In the genomic region with DNA sequence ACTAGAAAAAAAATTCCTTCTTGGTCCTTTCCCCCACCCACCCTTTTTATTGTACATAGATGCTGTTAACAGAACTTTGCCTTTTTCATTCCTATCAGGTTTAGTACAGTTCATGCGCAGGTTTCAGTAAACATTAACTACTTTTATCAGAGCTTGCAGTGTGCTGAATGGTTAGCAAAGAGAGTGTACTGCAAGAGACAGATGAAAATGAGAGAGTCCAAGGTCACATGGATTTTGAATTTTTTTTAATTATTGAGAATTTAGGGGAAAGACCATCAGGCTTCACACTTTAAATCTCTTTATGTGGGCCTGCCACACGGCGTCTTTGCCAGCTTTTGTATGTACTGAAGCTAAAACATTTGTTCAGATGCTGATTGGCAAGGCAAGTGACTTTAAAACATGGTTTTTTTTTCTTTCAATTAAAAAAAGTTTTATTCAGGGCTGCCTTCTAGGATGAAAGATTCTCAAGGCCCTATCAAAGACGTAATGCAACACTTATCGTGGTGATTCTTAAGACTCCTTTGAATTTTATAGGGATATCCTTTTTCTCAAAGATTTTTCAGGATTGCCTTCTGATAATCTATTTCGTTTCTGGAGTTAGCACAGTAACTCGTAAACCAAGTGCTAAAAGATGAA, we compare ENCODE assay signal across 1 cellular context.
TF ChIP-seq lines count a peak whose summit lies in the region.

No MANE protein-coding gene starts in this region.

TF ChIP-seq in HepG2, 621 proteins besides CTCF, POLR2A, EP300 and RAD21 (continued from another document and continues in another):
- TF ChIP-seq, protein P1, sequence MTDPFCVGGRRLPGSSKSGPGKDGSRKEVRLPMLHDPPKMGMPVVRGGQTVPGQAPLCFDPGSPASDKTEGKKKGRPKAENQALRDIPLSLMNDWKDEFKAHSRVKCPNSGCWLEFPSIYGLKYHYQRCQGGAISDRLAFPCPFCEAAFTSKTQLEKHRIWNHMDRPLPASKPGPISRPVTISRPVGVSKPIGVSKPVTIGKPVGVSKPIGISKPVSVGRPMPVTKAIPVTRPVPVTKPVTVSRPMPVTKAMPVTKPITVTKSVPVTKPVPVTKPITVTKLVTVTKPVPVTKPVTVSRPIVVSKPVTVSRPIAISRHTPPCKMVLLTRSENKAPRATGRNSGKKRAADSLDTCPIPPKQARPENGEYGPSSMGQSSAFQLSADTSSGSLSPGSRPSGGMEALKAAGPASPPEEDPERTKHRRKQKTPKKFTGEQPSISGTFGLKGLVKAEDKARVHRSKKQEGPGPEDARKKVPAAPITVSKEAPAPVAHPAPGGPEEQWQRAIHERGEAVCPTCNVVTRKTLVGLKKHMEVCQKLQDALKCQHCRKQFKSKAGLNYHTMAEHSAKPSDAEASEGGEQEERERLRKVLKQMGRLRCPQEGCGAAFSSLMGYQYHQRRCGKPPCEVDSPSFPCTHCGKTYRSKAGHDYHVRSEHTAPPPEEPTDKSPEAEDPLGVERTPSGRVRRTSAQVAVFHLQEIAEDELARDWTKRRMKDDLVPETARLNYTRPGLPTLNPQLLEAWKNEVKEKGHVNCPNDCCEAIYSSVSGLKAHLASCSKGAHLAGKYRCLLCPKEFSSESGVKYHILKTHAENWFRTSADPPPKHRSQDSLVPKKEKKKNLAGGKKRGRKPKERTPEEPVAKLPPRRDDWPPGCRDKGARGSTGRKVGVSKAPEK (CRISPR knock-in tag; IDR thresholded peaks at IDR 0.05; ENCODE audit: borderline replicate concordance): no peak
- TF ChIP-seq, protein P2, sequence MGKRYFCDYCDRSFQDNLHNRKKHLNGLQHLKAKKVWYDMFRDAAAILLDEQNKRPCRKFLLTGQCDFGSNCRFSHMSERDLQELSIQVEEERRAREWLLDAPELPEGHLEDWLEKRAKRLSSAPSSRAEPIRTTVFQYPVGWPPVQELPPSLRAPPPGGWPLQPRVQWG (CRISPR knock-in tag; IDR thresholded peaks at IDR 0.05; ENCODE audit: borderline replicate concordance, low read depth): no peak
- TF ChIP-seq HHEX (CRISPR knock-in tag; IDR thresholded peaks at IDR 0.05) (no peak), ZNF891 (CRISPR knock-in tag; IDR thresholded peaks at IDR 0.05) (no peak), ZNF331 (CRISPR knock-in tag; IDR thresholded peaks at IDR 0.05) (no peak), U2AF2 (IDR thresholded peaks at IDR 0.05; ENCODE audit: low read depth, low read length) (no peak), RNF2 (conservative IDR thresholded peaks at IDR 0.05; ENCODE audit: low read depth) (no peak), ZNF713 (CRISPR knock-in tag; IDR thresholded peaks at IDR 0.05) (no peak), PPARG (CRISPR knock-in tag; conservative IDR thresholded peaks at IDR 0.05) (peak; percentile 97), TOPORS (CRISPR knock-in tag; IDR thresholded peaks at IDR 0.05) (no peak), HMG20B (CRISPR knock-in tag; conservative IDR thresholded peaks at IDR 0.05) (no peak; the same call in 1 of the 2 replicates), CREB1 (IDR thresholded peaks at IDR 0.05) (no peak), CREB1 (CRISPR knock-in tag; IDR thresholded peaks at IDR 0.05) (peak; percentile 63; the same call in 1 of the 2 replicates), ARNT2 (CRISPR knock-in tag; IDR thresholded peaks at IDR 0.05; ENCODE audit: low read depth) (no peak), ZNF558 (CRISPR knock-in tag; IDR thresholded peaks at IDR 0.05; ENCODE audit: borderline replicate concordance) (no peak), ZNF777 (CRISPR knock-in tag; IDR thresholded peaks at IDR 0.05) (no peak), ZSCAN29 (CRISPR knock-in tag; conservative IDR thresholded peaks at IDR 0.05) (no peak), ZNF296 (CRISPR knock-in tag; conservative IDR thresholded peaks at IDR 0.05) (no peak), CHD4 (IDR thresholded peaks at IDR 0.05; ENCODE audit: borderline replicate concordance, low read length) (peak; percentile 14; the same call in 1 of the 2 replicates), MZF1 (CRISPR knock-in tag; IDR thresholded peaks at IDR 0.05; ENCODE audit: borderline replicate concordance) (no peak), NPAS2 (CRISPR knock-in tag; IDR thresholded peaks at IDR 0.05; ENCODE audit: borderline replicate concordance) (no peak), ZMYM3 (CRISPR knock-in tag; IDR thresholded peaks at IDR 0.05) (no peak), TCF7L2 (IDR thresholded peaks at IDR 0.05; ENCODE audit: low read depth, low read length) (no peak), FOXK2 (IDR thresholded peaks at IDR 0.05) (no peak), ATF7 (IDR thresholded peaks at IDR 0.05) (no peak), ATF7 (CRISPR knock-in tag; IDR thresholded peaks at IDR 0.05) (no peak), KLF15 (CRISPR knock-in tag; IDR thresholded peaks at IDR 0.05; ENCODE audit: borderline replicate concordance) (no peak), ISX (CRISPR knock-in tag; conservative IDR thresholded peaks at IDR 0.05) (no peak), FOXC1 (CRISPR knock-in tag; IDR thresholded peaks at IDR 0.05; ENCODE audit: borderline replicate concordance) (no peak), ZBTB8A (CRISPR knock-in tag; IDR thresholded peaks at IDR 0.05; ENCODE audit: borderline replicate concordance, low read depth) (no peak), YEATS2 (CRISPR knock-in tag; IDR thresholded peaks at IDR 0.05; ENCODE audit: borderline replicate concordance) (peak; percentile 28; the same call in 1 of the 2 replicates), XBP1 (CRISPR knock-in tag; IDR thresholded peaks at IDR 0.05) (no peak), PRPF4 (IDR thresholded peaks at IDR 0.05; ENCODE audit: low read depth, low read length, poor library complexity, severe bottlenecking) (no peak), RFXANK (CRISPR knock-in tag; IDR thresholded peaks at IDR 0.05) (no peak), HOXA7 (CRISPR knock-in tag; IDR thresholded peaks at IDR 0.05) (no peak), SIX4 (CRISPR knock-in tag; IDR thresholded peaks at IDR 0.05) (no peak)
- TF ChIP-seq, protein P3, sequence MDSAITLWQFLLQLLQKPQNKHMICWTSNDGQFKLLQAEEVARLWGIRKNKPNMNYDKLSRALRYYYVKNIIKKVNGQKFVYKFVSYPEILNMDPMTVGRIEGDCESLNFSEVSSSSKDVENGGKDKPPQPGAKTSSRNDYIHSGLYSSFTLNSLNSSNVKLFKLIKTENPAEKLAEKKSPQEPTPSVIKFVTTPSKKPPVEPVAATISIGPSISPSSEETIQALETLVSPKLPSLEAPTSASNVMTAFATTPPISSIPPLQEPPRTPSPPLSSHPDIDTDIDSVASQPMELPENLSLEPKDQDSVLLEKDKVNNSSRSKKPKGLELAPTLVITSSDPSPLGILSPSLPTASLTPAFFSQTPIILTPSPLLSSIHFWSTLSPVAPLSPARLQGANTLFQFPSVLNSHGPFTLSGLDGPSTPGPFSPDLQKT (CRISPR knock-in tag; IDR thresholded peaks at IDR 0.05; ENCODE audit: borderline replicate concordance): no peak
- TF ChIP-seq, protein P4, sequence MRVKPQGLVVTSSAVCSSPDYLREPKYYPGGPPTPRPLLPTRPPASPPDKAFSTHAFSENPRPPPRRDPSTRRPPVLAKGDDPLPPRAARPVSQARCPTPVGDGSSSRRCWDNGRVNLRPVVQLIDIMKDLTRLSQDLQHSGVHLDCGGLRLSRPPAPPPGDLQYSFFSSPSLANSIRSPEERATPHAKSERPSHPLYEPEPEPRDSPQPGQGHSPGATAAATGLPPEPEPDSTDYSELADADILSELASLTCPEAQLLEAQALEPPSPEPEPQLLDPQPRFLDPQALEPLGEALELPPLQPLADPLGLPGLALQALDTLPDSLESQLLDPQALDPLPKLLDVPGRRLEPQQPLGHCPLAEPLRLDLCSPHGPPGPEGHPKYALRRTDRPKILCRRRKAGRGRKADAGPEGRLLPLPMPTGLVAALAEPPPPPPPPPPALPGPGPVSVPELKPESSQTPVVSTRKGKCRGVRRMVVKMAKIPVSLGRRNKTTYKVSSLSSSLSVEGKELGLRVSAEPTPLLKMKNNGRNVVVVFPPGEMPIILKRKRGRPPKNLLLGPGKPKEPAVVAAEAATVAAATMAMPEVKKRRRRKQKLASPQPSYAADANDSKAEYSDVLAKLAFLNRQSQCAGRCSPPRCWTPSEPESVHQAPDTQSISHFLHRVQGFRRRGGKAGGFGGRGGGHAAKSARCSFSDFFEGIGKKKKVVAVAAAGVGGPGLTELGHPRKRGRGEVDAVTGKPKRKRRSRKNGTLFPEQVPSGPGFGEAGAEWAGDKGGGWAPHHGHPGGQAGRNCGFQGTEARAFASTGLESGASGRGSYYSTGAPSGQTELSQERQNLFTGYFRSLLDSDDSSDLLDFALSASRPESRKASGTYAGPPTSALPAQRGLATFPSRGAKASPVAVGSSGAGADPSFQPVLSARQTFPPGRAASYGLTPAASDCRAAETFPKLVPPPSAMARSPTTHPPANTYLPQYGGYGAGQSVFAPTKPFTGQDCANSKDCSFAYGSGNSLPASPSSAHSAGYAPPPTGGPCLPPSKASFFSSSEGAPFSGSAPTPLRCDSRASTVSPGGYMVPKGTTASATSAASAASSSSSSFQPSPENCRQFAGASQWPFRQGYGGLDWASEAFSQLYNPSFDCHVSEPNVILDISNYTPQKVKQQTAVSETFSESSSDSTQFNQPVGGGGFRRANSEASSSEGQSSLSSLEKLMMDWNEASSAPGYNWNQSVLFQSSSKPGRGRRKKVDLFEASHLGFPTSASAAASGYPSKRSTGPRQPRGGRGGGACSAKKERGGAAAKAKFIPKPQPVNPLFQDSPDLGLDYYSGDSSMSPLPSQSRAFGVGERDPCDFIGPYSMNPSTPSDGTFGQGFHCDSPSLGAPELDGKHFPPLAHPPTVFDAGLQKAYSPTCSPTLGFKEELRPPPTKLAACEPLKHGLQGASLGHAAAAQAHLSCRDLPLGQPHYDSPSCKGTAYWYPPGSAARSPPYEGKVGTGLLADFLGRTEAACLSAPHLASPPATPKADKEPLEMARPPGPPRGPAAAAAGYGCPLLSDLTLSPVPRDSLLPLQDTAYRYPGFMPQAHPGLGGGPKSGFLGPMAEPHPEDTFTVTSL (CRISPR knock-in tag; IDR thresholded peaks at IDR 0.05; ENCODE audit: borderline replicate concordance): peak; percentile 71; the same call in 1 of the 2 replicates
- TF ChIP-seq, protein P5, sequence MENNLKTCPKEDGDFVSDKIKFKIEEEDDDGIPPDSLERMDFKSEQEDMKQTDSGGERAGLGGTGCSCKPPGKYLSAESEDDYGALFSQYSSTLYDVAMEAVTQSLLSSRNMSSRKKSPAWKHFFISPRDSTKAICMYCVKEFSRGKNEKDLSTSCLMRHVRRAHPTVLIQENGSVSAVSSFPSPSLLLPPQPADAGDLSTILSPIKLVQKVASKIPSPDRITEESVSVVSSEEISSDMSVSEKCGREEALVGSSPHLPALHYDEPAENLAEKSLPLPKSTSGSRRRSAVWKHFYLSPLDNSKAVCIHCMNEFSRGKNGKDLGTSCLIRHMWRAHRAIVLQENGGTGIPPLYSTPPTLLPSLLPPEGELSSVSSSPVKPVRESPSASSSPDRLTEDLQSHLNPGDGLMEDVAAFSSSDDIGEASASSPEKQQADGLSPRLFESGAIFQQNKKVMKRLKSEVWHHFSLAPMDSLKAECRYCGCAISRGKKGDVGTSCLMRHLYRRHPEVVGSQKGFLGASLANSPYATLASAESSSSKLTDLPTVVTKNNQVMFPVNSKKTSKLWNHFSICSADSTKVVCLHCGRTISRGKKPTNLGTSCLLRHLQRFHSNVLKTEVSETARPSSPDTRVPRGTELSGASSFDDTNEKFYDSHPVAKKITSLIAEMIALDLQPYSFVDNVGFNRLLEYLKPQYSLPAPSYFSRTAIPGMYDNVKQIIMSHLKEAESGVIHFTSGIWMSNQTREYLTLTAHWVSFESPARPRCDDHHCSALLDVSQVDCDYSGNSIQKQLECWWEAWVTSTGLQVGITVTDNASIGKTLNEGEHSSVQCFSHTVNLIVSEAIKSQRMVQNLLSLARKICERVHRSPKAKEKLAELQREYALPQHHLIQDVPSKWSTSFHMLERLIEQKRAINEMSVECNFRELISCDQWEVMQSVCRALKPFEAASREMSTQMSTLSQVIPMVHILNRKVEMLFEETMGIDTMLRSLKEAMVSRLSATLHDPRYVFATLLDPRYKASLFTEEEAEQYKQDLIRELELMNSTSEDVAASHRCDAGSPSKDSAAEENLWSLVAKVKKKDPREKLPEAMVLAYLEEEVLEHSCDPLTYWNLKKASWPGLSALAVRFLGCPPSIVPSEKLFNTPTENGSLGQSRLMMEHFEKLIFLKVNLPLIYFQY (CRISPR knock-in tag; IDR thresholded peaks at IDR 0.05; ENCODE audit: borderline replicate concordance): no peak
- TF ChIP-seq, protein P6, sequence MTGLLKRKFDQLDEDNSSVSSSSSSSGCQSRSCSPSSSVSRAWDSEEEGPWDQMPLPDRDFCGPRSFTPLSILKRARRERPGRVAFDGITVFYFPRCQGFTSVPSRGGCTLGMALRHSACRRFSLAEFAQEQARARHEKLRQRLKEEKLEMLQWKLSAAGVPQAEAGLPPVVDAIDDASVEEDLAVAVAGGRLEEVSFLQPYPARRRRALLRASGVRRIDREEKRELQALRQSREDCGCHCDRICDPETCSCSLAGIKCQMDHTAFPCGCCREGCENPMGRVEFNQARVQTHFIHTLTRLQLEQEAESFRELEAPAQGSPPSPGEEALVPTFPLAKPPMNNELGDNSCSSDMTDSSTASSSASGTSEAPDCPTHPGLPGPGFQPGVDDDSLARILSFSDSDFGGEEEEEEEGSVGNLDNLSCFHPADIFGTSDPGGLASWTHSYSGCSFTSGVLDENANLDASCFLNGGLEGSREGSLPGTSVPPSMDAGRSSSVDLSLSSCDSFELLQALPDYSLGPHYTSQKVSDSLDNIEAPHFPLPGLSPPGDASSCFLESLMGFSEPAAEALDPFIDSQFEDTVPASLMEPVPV (CRISPR knock-in tag; IDR thresholded peaks at IDR 0.05): no peak
- TF ChIP-seq, protein P7, sequence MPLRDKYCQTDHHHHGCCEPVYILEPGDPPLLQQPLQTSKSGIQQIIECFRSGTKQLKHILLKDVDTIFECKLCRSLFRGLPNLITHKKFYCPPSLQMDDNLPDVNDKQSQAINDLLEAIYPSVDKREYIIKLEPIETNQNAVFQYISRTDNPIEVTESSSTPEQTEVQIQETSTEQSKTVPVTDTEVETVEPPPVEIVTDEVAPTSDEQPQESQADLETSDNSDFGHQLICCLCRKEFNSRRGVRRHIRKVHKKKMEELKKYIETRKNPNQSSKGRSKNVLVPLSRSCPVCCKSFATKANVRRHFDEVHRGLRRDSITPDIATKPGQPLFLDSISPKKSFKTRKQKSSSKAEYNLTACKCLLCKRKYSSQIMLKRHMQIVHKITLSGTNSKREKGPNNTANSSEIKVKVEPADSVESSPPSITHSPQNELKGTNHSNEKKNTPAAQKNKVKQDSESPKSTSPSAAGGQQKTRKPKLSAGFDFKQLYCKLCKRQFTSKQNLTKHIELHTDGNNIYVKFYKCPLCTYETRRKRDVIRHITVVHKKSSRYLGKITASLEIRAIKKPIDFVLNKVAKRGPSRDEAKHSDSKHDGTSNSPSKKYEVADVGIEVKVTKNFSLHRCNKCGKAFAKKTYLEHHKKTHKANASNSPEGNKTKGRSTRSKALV (CRISPR knock-in tag; IDR thresholded peaks at IDR 0.05): no peak
- TF ChIP-seq, protein P8, sequence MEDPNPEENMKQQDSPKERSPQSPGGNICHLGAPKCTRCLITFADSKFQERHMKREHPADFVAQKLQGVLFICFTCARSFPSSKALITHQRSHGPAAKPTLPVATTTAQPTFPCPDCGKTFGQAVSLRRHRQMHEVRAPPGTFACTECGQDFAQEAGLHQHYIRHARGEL (CRISPR knock-in tag; IDR thresholded peaks at IDR 0.05): no peak
- TF ChIP-seq, protein P9, sequence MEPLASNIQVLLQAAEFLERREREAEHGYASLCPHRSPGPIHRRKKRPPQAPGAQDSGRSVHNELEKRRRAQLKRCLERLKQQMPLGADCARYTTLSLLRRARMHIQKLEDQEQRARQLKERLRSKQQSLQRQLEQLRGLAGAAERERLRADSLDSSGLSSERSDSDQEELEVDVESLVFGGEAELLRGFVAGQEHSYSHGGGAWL (CRISPR knock-in tag; IDR thresholded peaks at IDR 0.05): no peak
